Comparison of ENCODE assay signal across 17 cellular contexts in genomic region chr17:75820411-75821080, GRCh38. TPM values are rescaled to one million over a fixed set of nuclear protein-coding genes. Genes with fewer than 3 reads are reported as not detected.
DNase-seq lines count a peak whose midpoint lies in the region; ATAC-seq and TF ChIP-seq lines count a peak whose summit lies in the region.
"Had no signal": no experiment of that assay in that cellular context is flagged by ENCODE, and none has a peak within 500 bp of the region (broad histone marks: within the 10 kb centered on the region; RNA-seq: fewer than 3 reads in every experiment).

No MANE protein-coding gene starts in this region.

- TF ChIP-seq CTCF in coronary artery (IDR thresholded peaks at IDR 0.05): no peak
- TF ChIP-seq CTCF in type B pancreatic cell (conservative IDR thresholded peaks at IDR 0.05): no peak
- no peak for TF ChIP-seq CTCF in breast epithelium (IDR thresholded peaks at IDR 0.05)
- TF ChIP-seq CTCF in thyroid gland (IDR thresholded peaks at IDR 0.05): no peak

- H3K4me1 Mint-ChIP-seq in activated CD4-positive, alpha-beta T cell treated with anti-CD3 and anti-CD28 coated beads for 36 hours: peaks cover 15% of the 10 kb centered on the region
- peaks cover 34% of the 10 kb centered on the region for H3K4me1 Mint-ChIP-seq in stimulated activated naive CD8-positive, alpha-beta T cell treated with anti-CD3 and anti-CD28 coated beads, Interleukin-15, amount 100 ng/mL, for 72 hours
- peaks cover 4% of the 10 kb centered on the region for H3K4me1 Mint-ChIP-seq in type B pancreatic cell (ENCODE audit: unreplicated experiment)

- H3K4me3 ChIP-seq in coronary artery (no peak overlapping the region), breast epithelium (no peak overlapping the region), thyroid gland (replicated peaks in 1 of 3) (no peak overlapping the region)
- H3K4me3 ChIP-seq: BLaER1, PC-9 had no signal

- intact Hi-C loops in activated CD4-positive, alpha-beta T cell treated with anti-CD3 and anti-CD28 coated beads for 36 hours (cut with DNase I, micrococcal nuclease): no loop called here
- intact Hi-C loops in breast epithelium (cut with DNase I; ENCODE audit: low total_unique reads): loop anchor here (1.0 kb wide), 1 partner anchor 18 kb away; no protein-coding TSS in a partner anchor
- intact Hi-C loops in thyroid gland (cut with DNase I): no loop called here

- H3K36me3 ChIP-seq in breast epithelium (peaks cover 11% of the 10 kb centered on the region), thyroid gland (peaks cover 55 to 59% of the 10 kb centered on the region in 2 donors)

- H3K9me3 ChIP-seq in breast epithelium (no peaks in the 10 kb centered on the region), thyroid gland (no peaks in the 10 kb centered on the region)
- H3K9me3 ChIP-seq: BLaER1 had no signal

- TF ChIP-seq POLR2A in breast epithelium (IDR thresholded peaks at IDR 0.05) (no peak), thyroid gland (IDR thresholded peaks at IDR 0.05) (no peak)

- WGBS in thyroid gland, 2 donors: 87 to 88% methylated on average over 10 to 11 of the region's 15 CpGs

- no peaks in the 10 kb centered on the region for H3K9me3 Mint-ChIP-seq in activated CD4-positive, alpha-beta T cell treated with anti-CD3 and anti-CD28 coated beads for 36 hours (ENCODE audit: low read depth)
- no peaks in the 10 kb centered on the region for H3K9me3 Mint-ChIP-seq in stimulated activated naive CD8-positive, alpha-beta T cell treated with anti-CD3 and anti-CD28 coated beads, Interleukin-15, amount 100 ng/mL, for 72 hours
- no peaks in the 10 kb centered on the region for H3K9me3 Mint-ChIP-seq in type B pancreatic cell

- POLR2A ChIA-PET in activated CD4-positive, alpha-beta T cell treated with anti-CD3 and anti-CD28 coated beads for 36 hours (lab: Charles Lee): no interaction called here

- no peaks in the 10 kb centered on the region for H3K27me3 Mint-ChIP-seq in activated CD4-positive, alpha-beta T cell treated with anti-CD3 and anti-CD28 coated beads for 36 hours
- H3K27me3 Mint-ChIP-seq in stimulated activated naive CD8-positive, alpha-beta T cell treated with anti-CD3 and anti-CD28 coated beads, Interleukin-15, amount 100 ng/mL, for 72 hours: no peaks in the 10 kb centered on the region
- no peaks in the 10 kb centered on the region for H3K27me3 Mint-ChIP-seq in type B pancreatic cell

- H3K4me1 ChIP-seq in breast epithelium (peaks cover 4 to 21% of the 10 kb centered on the region in 2 donors), thyroid gland (peaks cover 6 to 9% of the 10 kb centered on the region in 2 donors)

- H3K27ac Mint-ChIP-seq in activated CD4-positive, alpha-beta T cell treated with anti-CD3 and anti-CD28 coated beads for 36 hours: peak overlapping the region; percentile 45
- peak overlapping the region; percentile 72 to 78 for H3K27ac Mint-ChIP-seq in stimulated activated naive CD8-positive, alpha-beta T cell treated with anti-CD3 and anti-CD28 coated beads, Interleukin-15, amount 100 ng/mL, for 72 hours
- peak overlapping the region; percentile 30 for H3K27ac Mint-ChIP-seq in type B pancreatic cell

- H3K27me3 ChIP-seq in breast epithelium: no peaks in the 10 kb centered on the region
- H3K27me3 ChIP-seq in thyroid gland: no peaks in the 10 kb centered on the region
- H3K27me3 ChIP-seq: BLaER1 had no signal

- ATAC-seq in activated CD4-positive, alpha-beta T cell treated with anti-CD3 and anti-CD28 coated beads for 36 hours: no peak
- ATAC-seq in stimulated activated naive CD8-positive, alpha-beta T cell treated with anti-CD3 and anti-CD28 coated beads, Interleukin-15, amount 100 ng/mL, for 72 hours: no peak
- no peak for ATAC-seq in stimulated activated naive CD8-positive, alpha-beta T cell treated with anti-CD3 and anti-CD28 coated beads, Interleukin-15, Interleukin-2, amounts not matched to agents 100 U/mL and 50 U/mL, for 24 hours

- no peak overlapping the region for H3K4me3 Mint-ChIP-seq in activated CD4-positive, alpha-beta T cell treated with anti-CD3 and anti-CD28 coated beads for 36 hours
- peak overlapping the region in 1 of 2 donors; percentile 29 for H3K4me3 Mint-ChIP-seq in stimulated activated naive CD8-positive, alpha-beta T cell treated with anti-CD3 and anti-CD28 coated beads, Interleukin-15, amount 100 ng/mL, for 72 hours
- no peak overlapping the region for H3K4me3 Mint-ChIP-seq in type B pancreatic cell

- no peak for DNase-seq in activated CD4-positive, alpha-beta T cell treated with anti-CD3 and anti-CD28 coated beads for 36 hours
- no peak for DNase-seq in activated CD4-positive, alpha-beta T cell treated with anti-CD3 and anti-CD28 coated beads for 4 hours
- DNase-seq in stimulated activated naive CD8-positive, alpha-beta T cell treated with anti-CD3 and anti-CD28 coated beads, Interleukin-15, amount 100 ng/mL, for 72 hours: no peak
- DNase-seq in stimulated activated naive CD8-positive, alpha-beta T cell treated with anti-CD3 and anti-CD28 coated beads, Interleukin-15, Interleukin-2, amounts not matched to agents 100 U/mL and 50 U/mL, for 24 hours: no peak
- DNase-seq in coronary artery (ENCODE audit: low spot score) (peak; percentile 57), type B pancreatic cell (ENCODE audit: extremely low spot score, unreplicated experiment) (no peak), breast epithelium (ENCODE audit: low spot score in 2 of 2) (no peak), thyroid gland (no peak)
- DNase-seq: 8988T, GF-D8, Karpas-422, MM.1S, NCI-H1092 treated with DMSO at 0.1 percent for 48 hours, NCI-H2081 treated with DMSO at 0.1 percent for 48 hours, NCI-H510A treated with DMSO at 0.1 percent for 48 hours, PC-9 had no signal

- peaks cover 18% of the 10 kb centered on the region for H3K36me3 Mint-ChIP-seq in activated CD4-positive, alpha-beta T cell treated with anti-CD3 and anti-CD28 coated beads for 36 hours (ENCODE audit: low read depth)
- peaks cover 12% of the 10 kb centered on the region for H3K36me3 Mint-ChIP-seq in type B pancreatic cell

- CTCF ChIA-PET in activated CD4-positive, alpha-beta T cell treated with anti-CD3 and anti-CD28 coated beads for 36 hours (lab: Charles Lee): interaction anchor here (0.5 to 1.6 kb wide), 2 partner anchors 9 to 73 kb away, joined by 4 to 5 read pairs; no protein-coding TSS in a partner anchor

- H3K27ac ChIP-seq in coronary artery: no peak overlapping the region
- H3K27ac ChIP-seq in breast epithelium: peak overlapping the region in 1 of 2 donors; percentile 36
- H3K27ac ChIP-seq in thyroid gland: no peak overlapping the region
- H3K27ac ChIP-seq: BLaER1, PC-9 had no signal

RNA-seq across cellular contexts. Expression of gene UNC13D, which starts 23.7 kb away (rescaled TPM):
- total RNA-seq in activated CD4-positive, alpha-beta T cell treated with anti-CD3 and anti-CD28 coated beads for 36 hours: 100 to 1,000 TPM; 106 to 133 TPM
- 7.1 and 7.4 TPM in 2 replicates for total RNA-seq in type B pancreatic cell (ENCODE audit: low replicate concordance)
- total RNA-seq in breast epithelium: 10 to 100 TPM in 1 of 3 donors, 1 to 10 TPM in 2; 5.6 to 15.5 (median 8.5) TPM
- 1 to 10 TPM; 4.0 to 8.1 (median 5.2) TPM for total RNA-seq in thyroid gland

RNA-seq across cellular contexts. Expression of gene WBP2, which starts 34.6 kb away (rescaled TPM):
- 10 to 100 TPM; 68.7 to 74.1 TPM for total RNA-seq in activated CD4-positive, alpha-beta T cell treated with anti-CD3 and anti-CD28 coated beads for 36 hours
- 43.0 and 49.9 TPM in 2 replicates for total RNA-seq in type B pancreatic cell (ENCODE audit: low replicate concordance)
- 10 to 100 TPM; 44.9 to 63.2 (median 62.9) TPM for total RNA-seq in breast epithelium
- 10 to 100 TPM; 41.8 to 64.5 (median 53.5) TPM for total RNA-seq in thyroid gland

RNA-seq across cellular contexts. Expression of gene UNK, which starts 35.9 kb away (rescaled TPM):
- 10 to 100 TPM; 24.5 to 33.7 TPM for total RNA-seq in activated CD4-positive, alpha-beta T cell treated with anti-CD3 and anti-CD28 coated beads for 36 hours
- total RNA-seq in type B pancreatic cell (ENCODE audit: low replicate concordance) (41.9 and 49.7 TPM in 2 replicates), breast epithelium (10 to 100 TPM; 18.7 to 43.3 (median 28.5) TPM), thyroid gland (10 to 100 TPM; 32.5 to 61.4 (median 47.9) TPM)

RNA-seq across cellular contexts. Expression of gene GALK1, which starts 55.6 kb away (rescaled TPM):
- 10 to 100 TPM; 50.3 to 63.2 TPM for total RNA-seq in activated CD4-positive, alpha-beta T cell treated with anti-CD3 and anti-CD28 coated beads for 36 hours
- total RNA-seq in type B pancreatic cell (ENCODE audit: low replicate concordance): 33.0 and 59.8 TPM in 2 replicates
- 10 to 100 TPM; 21.9 to 32.1 (median 24.9) TPM for total RNA-seq in breast epithelium
- 10 to 100 TPM; 15.4 to 28.5 (median 24.9) TPM for total RNA-seq in thyroid gland

RNA-seq across cellular contexts. Expression of gene TRIM47, which starts 57.8 kb away (rescaled TPM):
- total RNA-seq in activated CD4-positive, alpha-beta T cell treated with anti-CD3 and anti-CD28 coated beads for 36 hours: 10 to 100 TPM; 13.4 to 19.9 TPM
- total RNA-seq in type B pancreatic cell (ENCODE audit: low replicate concordance): 1.9 and 3.1 TPM in 2 replicates
- 10 to 100 TPM; 15.4 to 26.1 (median 23.3) TPM for total RNA-seq in breast epithelium
- total RNA-seq in thyroid gland: 10 to 100 TPM; 14.7 to 27.8 (median 19.7) TPM

Comparison
In these comparisons a context has a peak if more than half of its experiments do, and no peak if none do; other contexts are left out.
1. RNA of gene UNC13D, which starts 23.7 kb away (total RNA-seq): 106 to 133 TPM in activated CD4-positive, alpha-beta T cell treated with anti-CD3 and anti-CD28 coated beads for 36 hours; 5.6 to 15.5 TPM in breast epithelium, 7.1 to 7.4 TPM in type B pancreatic cell and 4.0 to 8.1 TPM in thyroid gland; every median in the first group is over 4 times any median in the second.
2. Peak in every context shown above with its lines, with median percentiles within 50 percentile points of each other: H3K27ac Mint-ChIP-seq.